In the genomic region with DNA sequence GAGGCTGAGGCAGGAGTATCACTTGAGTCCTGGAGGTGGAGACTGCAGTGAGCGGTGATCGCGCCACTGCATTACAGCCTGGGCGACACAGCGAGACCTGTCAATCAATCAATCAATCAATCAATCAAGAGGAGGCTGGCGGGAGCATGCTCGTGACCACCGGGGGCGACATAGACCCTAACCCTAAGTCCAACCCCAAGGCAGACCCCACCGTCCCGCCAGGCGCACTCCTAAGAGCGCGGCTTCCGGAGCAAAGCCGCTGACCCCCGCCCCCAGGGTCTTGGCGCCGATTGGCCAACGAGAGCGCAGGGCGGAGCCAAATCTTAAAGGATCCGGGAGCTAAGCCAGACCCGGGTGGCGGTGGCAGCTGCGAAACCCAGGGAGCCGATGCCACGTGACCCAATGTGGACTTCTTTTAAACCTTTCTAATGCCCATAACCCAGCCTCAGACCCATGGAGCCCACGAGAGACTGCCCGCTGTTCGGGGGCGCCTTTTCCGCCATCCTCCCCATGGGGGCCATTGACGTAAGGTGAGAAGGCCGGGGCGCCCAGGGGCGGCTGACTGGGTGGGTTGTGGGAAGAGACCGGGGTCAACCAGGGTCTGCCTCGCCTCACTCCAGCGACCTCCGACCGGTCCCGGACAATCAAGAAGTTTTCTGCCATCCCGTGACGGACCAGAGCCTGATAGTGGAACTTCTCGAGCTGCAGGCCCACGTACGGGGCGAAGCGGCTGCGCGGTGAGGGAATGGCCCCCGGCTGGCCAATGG, we compare ENCODE assay signal across 8 cellular contexts. TPM values are rescaled to one million over a fixed set of nuclear protein-coding genes. Genes with fewer than 3 reads are reported as not detected.
DNase-seq lines count a peak whose midpoint lies in the region; ATAC-seq and TF ChIP-seq lines count a peak whose summit lies in the region.

A gene with protein sequence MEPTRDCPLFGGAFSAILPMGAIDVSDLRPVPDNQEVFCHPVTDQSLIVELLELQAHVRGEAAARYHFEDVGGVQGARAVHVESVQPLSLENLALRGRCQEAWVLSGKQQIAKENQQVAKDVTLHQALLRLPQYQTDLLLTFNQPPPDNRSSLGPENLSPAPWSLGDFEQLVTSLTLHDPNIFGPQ (plus strand): TSS at position 335 of the 767 bp plus-strand sequence. CDS start 119 bp downstream, at position 454.

- H3K4me1 ChIP-seq in colonic mucosa: no peaks in the 10 kb centered on the region

- H3K27ac ChIP-seq in colonic mucosa: peak within 1 kb of the TSS; percentile 66

- DNase-seq in AG08395 (ENCODE audit: low spot score) (peak; percentile 97), NCI-H460 (ENCODE audit: extremely low read depth, low read depth) (peak; percentile 76), colonic mucosa (peak; percentile 95), left colon (peak; percentile 91 to 96)
- DNase-seq in activated CD4-positive, alpha-beta T cell treated with anti-CD3 and anti-CD28 coated beads for 48 hours: peak; percentile 89
- DNase-seq in stimulated activated CD4-positive, alpha-beta T cell treated with anti-CD3 and anti-CD28 coated beads, Interleukin-1b, Interleukin-23, amount 100 ng/mL, for 4 hours (ENCODE audit: low read depth in 2 of 2): peak; percentile 66 to 75

- H3K27me3 ChIP-seq in colonic mucosa: no peaks in the 10 kb centered on the region

- no peaks in the 10 kb centered on the region for H3K9me3 ChIP-seq in colonic mucosa

- ATAC-seq in GM18873 (IDR thresholded peaks at IDR 0.05; ENCODE audit: low FRiP score, unreplicated experiment): peak; percentile 64
- peak; percentile 80 for ATAC-seq in HG03196 (IDR thresholded peaks at IDR 0.05; ENCODE audit: unreplicated experiment)
- peak; percentile 93 for ATAC-seq in left colon

- peak within 1 kb of the TSS; percentile 79 to 93 for H3K9ac ChIP-seq in colonic mucosa (ENCODE audit: low read depth in 2 of 2, low read length in 2 of 2)

- TF ChIP-seq CTCF in colonic mucosa (IDR thresholded peaks at IDR 0.05): no peak

- intact Hi-C loops in colonic mucosa (cut with DNase I) (loop anchor here (5.0 kb wide), 1 partner anchor 36 kb away; no protein-coding TSS in a partner anchor), left colon (cut with DNase I, micrococcal nuclease) (no loop called here)

- H3K4me3 ChIP-seq in colonic mucosa: peak within 1 kb of the TSS; percentile 50

- H3K36me3 ChIP-seq in colonic mucosa: no peaks in the 10 kb centered on the region

RNA-seq across cellular contexts. Expression of the gene that starts here (rescaled TPM):
- 32.1 and 41.2 TPM in 2 replicates for total RNA-seq in NCI-H460 (2014; rRNA removed; shearing (Covaris generic))
- 13.3 and 22.0 TPM in 2 replicates for polyA plus RNA-seq in NCI-H460 (2014; cell fraction: nucleus; rRNA removed)
- total RNA-seq in colonic mucosa: 10 to 100 TPM; 16.8 to 26.5 TPM
- total RNA-seq in left colon: 10 to 100 TPM; 11.8 to 13.4 TPM

Comparison
In these comparisons a context has a peak if more than half of its experiments do, and no peak if none do; other contexts are left out.
1. Peak in every context shown above with its lines: DNase-seq, ATAC-seq, H3K4me3 ChIP-seq and H3K27ac ChIP-seq.